7 cellular contexts compared by ENCODE assay signal in the genomic region with DNA sequence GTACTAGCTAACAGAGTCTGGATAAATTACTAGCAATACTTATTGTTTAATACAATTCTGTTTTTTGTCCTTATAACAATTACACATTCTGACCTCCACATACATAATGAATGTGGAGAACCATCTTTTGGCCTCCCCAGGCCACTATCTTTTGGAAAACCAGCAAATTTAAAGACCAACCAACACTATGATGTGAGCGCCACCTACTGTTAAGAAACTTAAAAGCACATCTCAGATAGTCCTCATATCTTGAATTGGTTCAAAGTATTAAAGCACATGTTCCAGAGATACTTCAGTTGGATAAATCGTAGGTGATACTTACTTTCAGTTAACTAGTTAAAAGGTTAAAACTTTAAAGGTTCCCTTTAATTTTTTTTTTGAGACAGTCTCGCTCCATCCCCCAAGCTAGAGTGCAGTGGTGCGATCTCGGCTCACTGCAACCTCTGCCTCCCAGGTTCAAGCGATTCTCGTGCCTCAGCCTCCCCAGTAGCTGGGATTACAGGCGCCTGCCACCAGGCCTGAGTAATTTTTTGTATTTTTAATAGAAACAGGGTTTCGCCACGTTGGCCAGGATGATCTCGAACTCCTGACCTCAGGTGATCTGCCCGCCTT. TPM values are rescaled to one million over a fixed set of nuclear protein-coding genes. Genes with fewer than 3 reads are reported as not detected.
A peak's percentile ranks its signal among the peaks of the same experiment; 100 is the strongest.
DNase-seq lines count a peak whose midpoint lies in the region; ATAC-seq and TF ChIP-seq lines count a peak whose summit lies in the region.

No MANE protein-coding gene starts in this region.

- no peaks in the 10 kb centered on the region for H3K36me3 Mint-ChIP-seq in brain

- no peak overlapping the region for H3K4me3 Mint-ChIP-seq in brain

- DNase-seq in EL = peak; percentile 60
- DNase-seq in NCI-H460 (ENCODE audit: extremely low read depth, low read depth) = peak; percentile 55
- no peak for DNase-seq in kidney epithelial cell (ENCODE audit: low read depth)
- DNase-seq in tibial nerve (ENCODE audit: low spot score in 2 of 2) = peak in 1 of 2 donors; percentile 79
- DNase-seq in activated effector memory CD4-positive, alpha-beta T cell treated with Interleukin-2 at 50 U/mL for 16 hours = no peak

- no peaks in the 10 kb centered on the region for H3K9me3 ChIP-seq in tibial nerve

- peak; percentile 42 for ATAC-seq in HG02870 (IDR thresholded peaks at IDR 0.05; ENCODE audit: unreplicated experiment)

- H3K27ac ChIP-seq in tibial nerve = no peak overlapping the region

- H3K27me3 ChIP-seq in kidney epithelial cell (ENCODE audit: control insufficient read depth, insufficient read depth, low read length) = no peaks in the 10 kb centered on the region
- no peaks in the 10 kb centered on the region for H3K27me3 ChIP-seq in tibial nerve

- H3K4me3 ChIP-seq in kidney epithelial cell (ENCODE audit: low read depth, low read length) (no peak overlapping the region), tibial nerve (no peak overlapping the region)

- no peak for TF ChIP-seq POLR2A in tibial nerve (IDR thresholded peaks at IDR 0.05)

- peak; percentile 92 to 97 for TF ChIP-seq CTCF in brain (conservative IDR thresholded peaks at IDR 0.05)
- peak; percentile 58 for TF ChIP-seq CTCF in kidney epithelial cell (IDR thresholded peaks at IDR 0.05; ENCODE audit: insufficient read depth, low read length, poor library complexity, severe bottlenecking)
- peak; percentile 68 to 89 (median 76) for TF ChIP-seq CTCF in tibial nerve (IDR thresholded peaks at IDR 0.05)

- peaks cover 4% of the 10 kb centered on the region for H3K27me3 Mint-ChIP-seq in brain

- no peaks in the 10 kb centered on the region for H3K4me1 ChIP-seq in tibial nerve

- WGBS in tibial nerve, 2 donors = 70 to 71% methylated on average over 12 of the region's 12 CpGs

- no peak for TF ChIP-seq EP300 in tibial nerve (IDR thresholded peaks at IDR 0.05)

- H3K4me1 Mint-ChIP-seq in brain = peaks cover 7% of the 10 kb centered on the region

- H3K9me3 Mint-ChIP-seq in brain = peaks cover 0 to 9% (median 0%) of the 10 kb centered on the region in 5 experiments

- H3K36me3 ChIP-seq in kidney epithelial cell (ENCODE audit: control insufficient read depth, insufficient read depth, low read length) (no peaks in the 10 kb centered on the region), tibial nerve (no peaks in the 10 kb centered on the region)

- peak overlapping the region in 2 of 5 experiments; percentile 9 to 68 for H3K27ac Mint-ChIP-seq in brain

RNA-seq across cellular contexts. Expression of a gene that starts 29.3 kb away (rescaled TPM):
- 67.6 and 75.2 TPM in 2 replicates for total RNA-seq in NCI-H460 (2014; rRNA removed; shearing (Covaris generic))
- polyA plus RNA-seq in NCI-H460 (2014; cell fraction: nucleus; rRNA removed) = 36.6 and 45.7 TPM in 2 replicates
- 20.3 TPM for polyA plus RNA-seq in brain (ENCODE audit: insufficient read depth, low read depth, low replicate concordance)
- total RNA-seq in kidney epithelial cell (22.7 and 26.4 TPM in 2 replicates), tibial nerve (10 to 100 TPM; 25.8 to 38.3 (median 30.7) TPM)

Comparison
In these comparisons a context has a peak if more than half of its experiments do, and no peak if none do; other contexts are left out.
1. DNase-seq: peak in EL (single experiment) and NCI-H460 (single experiment); none in kidney epithelial cell (single experiment) and activated effector memory CD4-positive, alpha-beta T cell treated with Interleukin-2 at 50 U/mL for 16 hours (single experiment).
2. Peak in every context shown above with its lines, with median percentiles within 50 percentile points of each other: CTCF ChIP-seq.